ENCODE assay signal across 10 cellular contexts in genomic region chr12:91406920-91407341, GRCh38.
DNase-seq lines count a peak whose midpoint lies in the region; ATAC-seq lines count a peak whose summit lies in the region.
"Had no signal": no experiment of that assay in that cellular context is flagged by ENCODE, and none has a peak within 500 bp of the region (broad histone marks: within the 10 kb centered on the region; RNA-seq: fewer than 3 reads in every experiment).

No MANE protein-coding gene starts in this region.

- no peaks in the 10 kb centered on the region for H3K4me1 Mint-ChIP-seq in activated naive CD4-positive, alpha-beta T cell treated with anti-CD3 and anti-CD28 coated beads, Interleukin-2, amount 10 ng/mL, durations not matched to agents 7 days and 5 days
- H3K4me1 Mint-ChIP-seq in stimulated activated effector memory CD8-positive, alpha-beta T cell treated with anti-CD3 and anti-CD28 coated beads, Interleukin-12 subunit alpha, Interleukin-12 subunit beta, amount 100 ng/mL, for 72 hours: no peaks in the 10 kb centered on the region
- H3K4me1 Mint-ChIP-seq: activated naive CD8-positive, alpha-beta T cell treated with anti-CD3 and anti-CD28 coated beads, Interleukin-2, amount 10 ng/mL, durations not matched to agents 7 days and 5 days had no signal

- CTCF ChIA-PET in activated naive CD4-positive, alpha-beta T cell treated with anti-CD3 and anti-CD28 coated beads, Interleukin-2, amount 10 ng/mL, durations not matched to agents 7 days and 5 days (lab: Charles Lee): interaction anchor here (0.9 kb wide), 1 partner anchor 25 kb away, joined by 4 read pairs; no protein-coding TSS in a partner anchor

- no peaks in the 10 kb centered on the region for H3K27me3 Mint-ChIP-seq in activated naive CD4-positive, alpha-beta T cell treated with anti-CD3 and anti-CD28 coated beads, Interleukin-2, amount 10 ng/mL, durations not matched to agents 7 days and 5 days
- H3K27me3 Mint-ChIP-seq: activated naive CD8-positive, alpha-beta T cell treated with anti-CD3 and anti-CD28 coated beads, Interleukin-2, amount 10 ng/mL, durations not matched to agents 7 days and 5 days had no signal

- no peaks in the 10 kb centered on the region for H3K9me3 ChIP-seq in adipocyte (ENCODE audit: control insufficient read depth, low read length)
- H3K9me3 ChIP-seq: left ventricle myocardium inferior had no signal

- ATAC-seq in HG03045 (IDR thresholded peaks at IDR 0.05; ENCODE audit: unreplicated experiment): peak; percentile 62
- ATAC-seq in stimulated activated effector memory CD8-positive, alpha-beta T cell treated with anti-CD3 and anti-CD28 coated beads, Interleukin-12 subunit alpha, Interleukin-12 subunit beta, amount 100 ng/mL, for 72 hours: peak; percentile 61
- ATAC-seq in GM21367 (IDR thresholded peaks at IDR 0.05; ENCODE audit: unreplicated experiment): no peak
- no peak for ATAC-seq in HG03175 (IDR thresholded peaks at IDR 0.05; ENCODE audit: unreplicated experiment)

- peak; percentile 9 for DNase-seq in activated naive CD4-positive, alpha-beta T cell treated with Interleukin-2 at 50 U/mL for 16 hours
- DNase-seq in activated naive CD4-positive, alpha-beta T cell treated with anti-CD3 and anti-CD28 coated beads, Interleukin-2, amount 10 ng/mL, durations not matched to agents 7 days and 5 days: no peak
- DNase-seq in adipocyte (ENCODE audit: low read depth): peak; percentile 8
- no peak for DNase-seq in stimulated activated effector memory CD8-positive, alpha-beta T cell treated with anti-CD3 and anti-CD28 coated beads, Interleukin-12 subunit alpha, Interleukin-12 subunit beta, amount 100 ng/mL, for 72 hours (ENCODE audit: low spot score in 2 of 2)
- no peak for DNase-seq in cortex of kidney (lab: John Stamatoyannopoulos, UW)
- DNase-seq: activated naive CD8-positive, alpha-beta T cell treated with anti-CD3 and anti-CD28 coated beads, Interleukin-2, amount 10 ng/mL, durations not matched to agents 7 days and 5 days; left ventricle myocardium inferior had no signal

- H3K9ac ChIP-seq in adipocyte (ENCODE audit: low read length): no peak overlapping the region

- no peaks in the 10 kb centered on the region for H3K4me1 ChIP-seq in adipocyte (ENCODE audit: control insufficient read depth, insufficient read depth, low read length)
- H3K4me1 ChIP-seq: left ventricle myocardium inferior had no signal

- H3K9me3 Mint-ChIP-seq in activated naive CD4-positive, alpha-beta T cell treated with anti-CD3 and anti-CD28 coated beads, Interleukin-2, amount 10 ng/mL, durations not matched to agents 7 days and 5 days: no peaks in the 10 kb centered on the region
- H3K9me3 Mint-ChIP-seq in stimulated activated effector memory CD8-positive, alpha-beta T cell treated with anti-CD3 and anti-CD28 coated beads, Interleukin-12 subunit alpha, Interleukin-12 subunit beta, amount 100 ng/mL, for 72 hours: no peaks in the 10 kb centered on the region
- H3K9me3 Mint-ChIP-seq: activated naive CD8-positive, alpha-beta T cell treated with anti-CD3 and anti-CD28 coated beads, Interleukin-2, amount 10 ng/mL, durations not matched to agents 7 days and 5 days had no signal

- H3K36me3 Mint-ChIP-seq in activated naive CD4-positive, alpha-beta T cell treated with anti-CD3 and anti-CD28 coated beads, Interleukin-2, amount 10 ng/mL, durations not matched to agents 7 days and 5 days: no peaks in the 10 kb centered on the region
- no peaks in the 10 kb centered on the region for H3K36me3 Mint-ChIP-seq in stimulated activated effector memory CD8-positive, alpha-beta T cell treated with anti-CD3 and anti-CD28 coated beads, Interleukin-12 subunit alpha, Interleukin-12 subunit beta, amount 100 ng/mL, for 72 hours
- H3K36me3 Mint-ChIP-seq: activated naive CD8-positive, alpha-beta T cell treated with anti-CD3 and anti-CD28 coated beads, Interleukin-2, amount 10 ng/mL, durations not matched to agents 7 days and 5 days had no signal

- H3K36me3 ChIP-seq in adipocyte (ENCODE audit: control insufficient read depth, insufficient read depth, low read length, severe bottlenecking): no peaks in the 10 kb centered on the region
- H3K36me3 ChIP-seq: left ventricle myocardium inferior had no signal

- H3K27me3 ChIP-seq in adipocyte (replicated peaks; ENCODE audit: control insufficient read depth, insufficient read depth, low read length): no peaks in the 10 kb centered on the region

- H3K4me3 ChIP-seq in adipocyte (ENCODE audit: low read length): no peak overlapping the region
- H3K4me3 ChIP-seq: left ventricle myocardium inferior had no signal

- no peak overlapping the region for H3K27ac Mint-ChIP-seq in activated naive CD4-positive, alpha-beta T cell treated with anti-CD3 and anti-CD28 coated beads, Interleukin-2, amount 10 ng/mL, durations not matched to agents 7 days and 5 days
- no peak overlapping the region for H3K27ac Mint-ChIP-seq in stimulated activated effector memory CD8-positive, alpha-beta T cell treated with anti-CD3 and anti-CD28 coated beads, Interleukin-12 subunit alpha, Interleukin-12 subunit beta, amount 100 ng/mL, for 72 hours
- H3K27ac Mint-ChIP-seq: activated naive CD8-positive, alpha-beta T cell treated with anti-CD3 and anti-CD28 coated beads, Interleukin-2, amount 10 ng/mL, durations not matched to agents 7 days and 5 days had no signal

- H3K4me3 Mint-ChIP-seq in activated naive CD4-positive, alpha-beta T cell treated with anti-CD3 and anti-CD28 coated beads, Interleukin-2, amount 10 ng/mL, durations not matched to agents 7 days and 5 days: no peak overlapping the region
- no peak overlapping the region for H3K4me3 Mint-ChIP-seq in stimulated activated effector memory CD8-positive, alpha-beta T cell treated with anti-CD3 and anti-CD28 coated beads, Interleukin-12 subunit alpha, Interleukin-12 subunit beta, amount 100 ng/mL, for 72 hours
- H3K4me3 Mint-ChIP-seq: activated naive CD8-positive, alpha-beta T cell treated with anti-CD3 and anti-CD28 coated beads, Interleukin-2, amount 10 ng/mL, durations not matched to agents 7 days and 5 days had no signal

Comparison
In these comparisons a context has a peak if more than half of its experiments do, and no peak if none do; other contexts are left out.
1. DNase-seq: peak in activated naive CD4-positive, alpha-beta T cell treated with Interleukin-2 at 50 U/mL for 16 hours (single experiment) and adipocyte (single experiment); none in activated naive CD4-positive, alpha-beta T cell treated with anti-CD3 and anti-CD28 coated beads, Interleukin-2, amount 10 ng/mL, durations not matched to agents 7 days and 5 days (single experiment), stimulated activated effector memory CD8-positive, alpha-beta T cell treated with anti-CD3 and anti-CD28 coated beads, Interleukin-12 subunit alpha, Interleukin-12 subunit beta, amount 100 ng/mL, for 72 hours (0 of 2) and cortex of kidney (single experiment).
2. ATAC-seq: peak in HG03045 (single experiment) and stimulated activated effector memory CD8-positive, alpha-beta T cell treated with anti-CD3 and anti-CD28 coated beads, Interleukin-12 subunit alpha, Interleukin-12 subunit beta, amount 100 ng/mL, for 72 hours (single experiment); none in GM21367 (single experiment) and HG03175 (single experiment).